11 cellular contexts compared by ENCODE assay signal in the genomic region with DNA sequence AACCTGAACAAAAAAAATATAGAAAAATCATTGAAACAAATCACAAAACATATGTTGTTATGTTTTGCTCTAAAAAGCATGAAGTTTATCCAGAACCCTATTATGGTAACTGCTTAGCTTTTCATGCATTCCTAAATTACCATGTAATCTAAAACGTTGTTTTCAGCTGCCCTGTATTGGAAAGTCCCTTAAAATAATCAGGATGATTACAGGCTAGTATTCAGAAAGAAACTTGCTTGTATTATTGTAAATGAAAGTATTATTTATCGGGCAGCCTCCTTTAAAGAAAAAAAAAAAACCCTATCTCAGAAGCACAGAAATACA.
A peak's percentile ranks its signal among the peaks of the same experiment; 100 is the strongest.
DNase-seq lines count a peak whose midpoint lies in the region; ATAC-seq and TF ChIP-seq lines count a peak whose summit lies in the region.
"Had no signal": no experiment of that assay in that cellular context is flagged by ENCODE, and none has a peak within 500 bp of the region (broad histone marks: within the 10 kb centered on the region; RNA-seq: fewer than 3 reads in every experiment).

No MANE protein-coding gene starts in this region.

- H3K9me2 ChIP-seq in GM23248 (ENCODE audit: insufficient read depth) = no peaks in the 10 kb centered on the region

- DNase-seq in GM23248 = peak; percentile 68
- peak; percentile 54 for DNase-seq in fibroblast of mammary gland (ENCODE audit: low read depth)
- no peak for DNase-seq in psoas muscle
- no peak for DNase-seq in D341Med (ENCODE audit: low spot score)
- no peak for DNase-seq in medulla oblongata (ENCODE audit: extremely low spot score)
- no peak for DNase-seq in activated CD8-positive, alpha-beta T cell treated with anti-CD3 and anti-CD28 coated beads for 36 hours
- DNase-seq: COR-L47, SW 1271 had no signal

- H3K27ac Mint-ChIP-seq in activated CD8-positive, alpha-beta T cell treated with anti-CD3 and anti-CD28 coated beads for 36 hours = no peak overlapping the region

- H2AFZ ChIP-seq in GM23248 = no peak overlapping the region

- no peaks in the 10 kb centered on the region for H3K36me3 Mint-ChIP-seq in activated CD8-positive, alpha-beta T cell treated with anti-CD3 and anti-CD28 coated beads for 36 hours (ENCODE audit: low read depth)

- intact Hi-C loops in psoas muscle (cut with DNase I) = loop anchor here in 1 of 2 donors (5.0 kb wide), 2 partner anchors 49 to 89 kb away; no protein-coding TSS in a partner anchor
- intact Hi-C loops in activated CD8-positive, alpha-beta T cell treated with anti-CD3 and anti-CD28 coated beads for 36 hours (cut with micrococcal nuclease) = no loop called here

- H3K27me3 Mint-ChIP-seq in activated CD8-positive, alpha-beta T cell treated with anti-CD3 and anti-CD28 coated beads for 36 hours = no peaks in the 10 kb centered on the region
- H3K27me3 Mint-ChIP-seq: central memory CD8-positive, alpha-beta T cell had no signal

- H3K79me2 ChIP-seq in GM23248 (ENCODE audit: insufficient read depth) = no peaks in the 10 kb centered on the region

- WGBS in GM23248 (ENCODE audit: low coverage in 1 of 2, low lambda C conversion rate in 2 of 2, missing lambda C conversion rate in 2 of 2), 2 experiments = 0 to 3% methylated on average over 2 of the region's 2 CpGs
- WGBS in psoas muscle, 3 donors = 12 to 23% (median 17%) methylated on average over 2 of the region's 2 CpGs

- H3K27me3 ChIP-seq in GM23248 (replicated peaks; ENCODE audit: insufficient read depth) = no peaks in the 10 kb centered on the region
- no peaks in the 10 kb centered on the region for H3K27me3 ChIP-seq in psoas muscle (ENCODE audit: insufficient read depth in 3 of 3, low read length in 2 of 3)

- H3K4me3 Mint-ChIP-seq in activated CD8-positive, alpha-beta T cell treated with anti-CD3 and anti-CD28 coated beads for 36 hours = no peak overlapping the region
- H3K4me3 Mint-ChIP-seq: central memory CD8-positive, alpha-beta T cell had no signal

- peak overlapping the region; percentile 75 for H3K4me2 ChIP-seq in GM23248 (ENCODE audit: unreplicated experiment)

- H3K36me3 ChIP-seq in GM23248 (ENCODE audit: low read depth) (no peaks in the 10 kb centered on the region), psoas muscle (ENCODE audit: insufficient read depth in 1 of 2, low read depth in 1 of 2) (no peaks in the 10 kb centered on the region)

- no peaks in the 10 kb centered on the region for H3K9me3 ChIP-seq in GM23248 (ENCODE audit: low read depth)
- no peaks in the 10 kb centered on the region for H3K9me3 ChIP-seq in psoas muscle

- H3K4me1 ChIP-seq in GM23248 (ENCODE audit: insufficient read depth) = peaks cover 44% of the 10 kb centered on the region
- peaks cover 29% of the 10 kb centered on the region for H3K4me1 ChIP-seq in psoas muscle

- H3F3A ChIP-seq in GM23248 (ENCODE audit: insufficient read depth) = peaks cover 27% of the 10 kb centered on the region

- CTCF ChIA-PET in activated CD8-positive, alpha-beta T cell treated with anti-CD3 and anti-CD28 coated beads for 36 hours (lab: Charles Lee) = interaction anchor here (0.7 to 5.3 kb wide), 14 partner anchors 16 to 101 kb away, joined by 3 to 46 read pairs (median 4); no protein-coding TSS in a partner anchor

- TF ChIP-seq CTCF in VCaP (conservative IDR thresholded peaks at IDR 0.05) = no peak
- no peak for TF ChIP-seq CTCF in fibroblast of mammary gland (conservative IDR thresholded peaks at IDR 0.05; ENCODE audit: control insufficient read depth, insufficient read depth, low read depth, low read length)
- TF ChIP-seq CTCF in psoas muscle (IDR thresholded peaks at IDR 0.05) = no peak
- no peak for TF ChIP-seq CTCF in activated CD8-positive, alpha-beta T cell treated with anti-CD3 and anti-CD28 coated beads for 36 hours (IDR thresholded peaks at IDR 0.05)

- ATAC-seq in psoas muscle (no peak), HG02852 (IDR thresholded peaks at IDR 0.05; ENCODE audit: unreplicated experiment) (no peak)
- ATAC-seq in activated CD8-positive, alpha-beta T cell treated with anti-CD3 and anti-CD28 coated beads for 36 hours = no peak

- H3K27ac ChIP-seq in GM23248 (peak overlapping the region; percentile 57), VCaP (peak overlapping the region; percentile 97), psoas muscle (peak overlapping the region; percentile 69)

- in situ Hi-C loops in GM23248 (cut with MboI) = no loop called here

- H3K4me1 Mint-ChIP-seq in activated CD8-positive, alpha-beta T cell treated with anti-CD3 and anti-CD28 coated beads for 36 hours (ENCODE audit: low read depth) = peaks cover 17% of the 10 kb centered on the region
- H3K4me1 Mint-ChIP-seq: central memory CD8-positive, alpha-beta T cell had no signal

- H3K4me3 ChIP-seq in GM23248 (peak overlapping the region; percentile 56), fibroblast of mammary gland (ENCODE audit: control insufficient read depth, low read depth, low read length) (no peak overlapping the region), psoas muscle (no peak overlapping the region)

- no peaks in the 10 kb centered on the region for H3K9me3 Mint-ChIP-seq in activated CD8-positive, alpha-beta T cell treated with anti-CD3 and anti-CD28 coated beads for 36 hours
- H3K9me3 Mint-ChIP-seq: central memory CD8-positive, alpha-beta T cell had no signal

- H3K9ac ChIP-seq in GM23248 = peak overlapping the region; percentile 49

- POLR2A ChIA-PET in activated CD8-positive, alpha-beta T cell treated with anti-CD3 and anti-CD28 coated beads for 36 hours (lab: Charles Lee) = no interaction called here

- H4K20me1 ChIP-seq in GM23248 (ENCODE audit: insufficient read depth) = no peaks in the 10 kb centered on the region

Comparison
In these comparisons a context has a peak if more than half of its experiments do, and no peak if none do; other contexts are left out.
1. DNase-seq: peak in GM23248 (single experiment) and fibroblast of mammary gland (single experiment); none in psoas muscle (0 of 2), D341Med (single experiment), medulla oblongata (single experiment) and activated CD8-positive, alpha-beta T cell treated with anti-CD3 and anti-CD28 coated beads for 36 hours (single experiment).
2. Peak in every context shown above with its lines, with median percentiles within 50 percentile points of each other: H3K27ac ChIP-seq.